ENCODE assay signal across 1 cellular context in genomic region chr9:98351370-98351769, GRCh38.
TF ChIP-seq lines count a peak whose summit lies in the region.

No MANE protein-coding gene starts in this region.

TF ChIP-seq in K562, 482 proteins besides CTCF, POLR2A, EP300 and RAD21 (continued from another document):
- TF ChIP-seq ZNF274 (IDR thresholded peaks at IDR 0.05; ENCODE audit: borderline replicate concordance, low read depth, low read length) (no peak), E4F1 (CRISPR knock-in tag; IDR thresholded peaks at IDR 0.05; ENCODE audit: borderline replicate concordance) (no peak), ZFPM2 (CRISPR knock-in tag; IDR thresholded peaks at IDR 0.05) (no peak), NCOA1 (IDR thresholded peaks at IDR 0.05; ENCODE audit: low read depth) (no peak), ZNF280A (IDR thresholded peaks at IDR 0.05; ENCODE audit: low read depth, partially characterized antibody) (peak; percentile 78), JUN (IDR thresholded peaks at IDR 0.05; ENCODE audit: borderline replicate concordance, low read depth, low read length) (no peak), JUN (CRISPR knock-in tag; IDR thresholded peaks at IDR 0.05; ENCODE audit: borderline replicate concordance) (no peak), ELF4 (CRISPR knock-in tag; IDR thresholded peaks at IDR 0.05) (no peak), HNRNPH1 (optimal IDR thresholded peaks at IDR 0.05; ENCODE audit: low read depth, low read length) (no peak)
